ENCODE assay signal across 8 cellular contexts in the genomic region with DNA sequence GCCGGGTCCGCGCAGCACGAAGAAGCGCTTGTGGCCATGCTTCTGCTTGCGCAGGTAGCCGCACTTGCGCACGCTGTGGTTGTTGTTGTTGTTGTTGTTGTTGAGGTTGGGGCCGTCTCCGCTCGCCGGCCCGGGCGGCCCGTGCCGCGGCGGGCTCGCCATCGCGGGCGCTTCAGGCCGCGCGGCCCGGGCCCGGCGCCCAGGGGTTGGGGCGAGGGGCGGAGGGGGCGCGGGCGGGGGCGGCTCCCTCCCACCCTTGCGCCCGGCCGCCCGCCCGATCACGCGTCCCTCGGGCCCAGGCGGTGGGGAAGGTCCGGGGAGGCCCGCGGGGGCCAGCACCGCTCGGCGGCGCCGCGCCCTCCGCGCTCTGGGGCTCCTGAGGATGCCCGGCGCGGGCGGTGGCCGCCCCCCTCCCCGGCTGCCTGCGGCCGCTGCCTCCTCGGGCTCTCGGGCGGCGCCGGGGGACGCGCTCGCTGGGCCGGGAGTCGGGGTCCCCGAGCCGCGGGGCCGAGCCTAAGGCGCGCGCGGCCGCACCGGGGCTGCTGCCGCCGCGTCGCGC. TPM values are rescaled to one million over a fixed set of nuclear protein-coding genes. Genes with fewer than 3 reads are reported as not detected.
DNase-seq lines count a peak whose midpoint lies in the region; ATAC-seq and TF ChIP-seq lines count a peak whose summit lies in the region.

No MANE protein-coding gene starts in this region.

- peak overlapping the region; percentile 90 to 98 for H3K23ac ChIP-seq in mesenchymal stem cell (ENCODE audit: low read length in 2 of 2)

- peak overlapping the region; percentile 88 for H4K8ac ChIP-seq in mesenchymal stem cell (ENCODE audit: low read length)

- H3K4ac ChIP-seq in mesenchymal stem cell (ENCODE audit: low read depth in 1 of 2, low read length in 2 of 2) = peak overlapping the region in 1 of 2 experiments; percentile 6

- no peaks in the 10 kb centered on the region for H3K27me3 ChIP-seq in brain microvascular endothelial cell (replicated peaks)
- H3K27me3 ChIP-seq in mesenchymal stem cell (ENCODE audit: control insufficient read depth in 1 of 2, insufficient read depth in 1 of 2, low read length in 2 of 2) = no peaks in the 10 kb centered on the region
- no peaks in the 10 kb centered on the region for H3K27me3 ChIP-seq in upper lobe of right lung

- TF ChIP-seq CTCF in AG10803 (conservative IDR thresholded peaks at IDR 0.05; ENCODE audit: low read length) = no peak
- TF ChIP-seq CTCF in brain microvascular endothelial cell (IDR thresholded peaks at IDR 0.05; ENCODE audit: low read depth, low read length, missing control alignments) = no peak
- TF ChIP-seq CTCF in upper lobe of right lung (IDR thresholded peaks at IDR 0.05) = no peak

- H3K4me1 ChIP-seq in mesenchymal stem cell (ENCODE audit: control insufficient read depth, insufficient read depth, low read depth, low read length) (peaks cover 34% of the 10 kb centered on the region), upper lobe of right lung (peaks cover 22% of the 10 kb centered on the region)

- H3K9me3 ChIP-seq in mesenchymal stem cell (ENCODE audit: control insufficient read depth, low read length) = no peaks in the 10 kb centered on the region
- H3K9me3 ChIP-seq in upper lobe of right lung = no peaks in the 10 kb centered on the region

- WGBS in mesenchymal stem cell = 3% methylated on average over 13 of the region's 88 CpGs

- peak overlapping the region; percentile 84 to 89 for H3K18ac ChIP-seq in mesenchymal stem cell (ENCODE audit: low read depth in 1 of 2, low read length in 2 of 2)

- H2AFZ ChIP-seq in mesenchymal stem cell (ENCODE audit: low read depth, low read length) = peak overlapping the region; percentile 66

- CTCF ChIA-PET in HEK293T (lab: Yijun Ruan, JAX) = no interaction called here

- H3K36me3 ChIP-seq in brain microvascular endothelial cell (replicated peaks) (peaks cover 17% of the 10 kb centered on the region), mesenchymal stem cell (ENCODE audit: control insufficient read depth in 1 of 2, insufficient read depth in 2 of 2, low read depth in 1 of 2, low read length in 2 of 2) (peaks cover 8 to 35% of the 10 kb centered on the region in 2 experiments), upper lobe of right lung (peaks cover 30% of the 10 kb centered on the region)

- H2BK15ac ChIP-seq in mesenchymal stem cell (ENCODE audit: low read depth, poor library complexity, severe bottlenecking) = no peak overlapping the region

- no peak overlapping the region for H2AK5ac ChIP-seq in mesenchymal stem cell (ENCODE audit: low read length, severe bottlenecking)

- peak overlapping the region in 1 of 2 experiments; percentile 57 for H3K14ac ChIP-seq in mesenchymal stem cell (ENCODE audit: low read length in 2 of 2)

- H3K4me3 ChIP-seq in AG10803 (ENCODE audit: low read length) = peak overlapping the region; percentile 74
- peak overlapping the region; percentile 61 for H3K4me3 ChIP-seq in brain microvascular endothelial cell (ENCODE audit: low read depth, low read length)
- H3K4me3 ChIP-seq in mesenchymal stem cell (ENCODE audit: insufficient read depth in 1 of 2, low read depth in 1 of 2, low read length in 2 of 2) = peak overlapping the region; percentile 76 to 79
- H3K4me3 ChIP-seq in upper lobe of right lung = peak overlapping the region; percentile 69

- H2BK5ac ChIP-seq in mesenchymal stem cell (ENCODE audit: low read depth, low read length, poor library complexity, severe bottlenecking) = peak overlapping the region; percentile 75

- H3K9ac ChIP-seq in mesenchymal stem cell (ENCODE audit: low read length) = peak overlapping the region; percentile 71

- H3K27ac ChIP-seq in brain microvascular endothelial cell (peak overlapping the region; percentile 78), mesenchymal stem cell (ENCODE audit: low read length, poor library complexity, severe bottlenecking) (no peak overlapping the region), upper lobe of right lung (peak overlapping the region; percentile 82)

- intact Hi-C loops in upper lobe of right lung (cut with DNase I) = no loop called here

- POLR2A ChIA-PET in HEK293T (lab: Yijun Ruan, JAX) = no interaction called here

- H3K79me1 ChIP-seq in mesenchymal stem cell (replicated peaks; ENCODE audit: low read length, poor library complexity, severe bottlenecking) = peaks cover 23% of the 10 kb centered on the region

- H3K4me2 ChIP-seq in mesenchymal stem cell (ENCODE audit: low read length, poor library complexity, severe bottlenecking) = peak overlapping the region; percentile 92

- in situ Hi-C loops in brain microvascular endothelial cell (cut with HindIII; ENCODE audit: low pct_ligation_motif_present, low sequenced_read_pairs) = loop anchor here (25.0 kb wide), 1 partner anchor 326 kb away; no protein-coding TSS in a partner anchor

- H2BK12ac ChIP-seq in mesenchymal stem cell (ENCODE audit: low read length in 2 of 2) = peak overlapping the region in 1 of 2 experiments; percentile 85

- H4K91ac ChIP-seq in mesenchymal stem cell (ENCODE audit: low read length) = peak overlapping the region; percentile 61

- no peak for DNase-seq in AG10803 (ENCODE audit: low read depth)
- DNase-seq in brain microvascular endothelial cell = no peak
- DNase-seq in mesenchymal stem cell = no peak
- no peak for DNase-seq in upper lobe of right lung
- DNase-seq in HEK293T (ENCODE audit: extremely low spot score) = no peak

- H2BK120ac ChIP-seq in mesenchymal stem cell (ENCODE audit: low read depth, low read length) = peak overlapping the region; percentile 61

- ATAC-seq in GM19023 (IDR thresholded peaks at IDR 0.05; ENCODE audit: unreplicated experiment) = peak; percentile 11
- peak; percentile 7 for ATAC-seq in HG03460 (IDR thresholded peaks at IDR 0.05; ENCODE audit: unreplicated experiment)
- ATAC-seq in upper lobe of right lung = no peak
- no peak for ATAC-seq in HG02885 (IDR thresholded peaks at IDR 0.05; ENCODE audit: poor library complexity, unreplicated experiment)

TF ChIP-seq in HEK293T, 16 proteins besides CTCF, POLR2A, EP300 and RAD21:
- no peak for TF ChIP-seq FOXM1 (IDR thresholded peaks at IDR 0.05; ENCODE audit: borderline replicate concordance)
- no peak for TF ChIP-seq BHLHE40 (IDR thresholded peaks at IDR 0.05; ENCODE audit: borderline replicate concordance)
- TF ChIP-seq FOXA1 (IDR thresholded peaks at IDR 0.05) = no peak
- TF ChIP-seq FOXK2 (IDR thresholded peaks at IDR 0.05) = no peak
- no peak for TF ChIP-seq TARDBP (IDR thresholded peaks at IDR 0.05)
- TF ChIP-seq CTBP1 (IDR thresholded peaks at IDR 0.05; ENCODE audit: borderline replicate concordance) = no peak
- TF ChIP-seq HDGF (IDR thresholded peaks at IDR 0.05; ENCODE audit: borderline replicate concordance) = no peak
- no peak for TF ChIP-seq ELF4 (IDR thresholded peaks at IDR 0.05)

RNA-seq across cellular contexts. Expression of a gene that starts 0.4 kb away (rescaled TPM):
- polyA plus RNA-seq in mesenchymal stem cell (2013, experiment 1 of 2) = 3.5 TPM
- polyA plus RNA-seq in mesenchymal stem cell (2013, experiment 2 of 2) = 3.5 TPM
- 43.8 TPM for total RNA-seq in upper lobe of right lung

Comparison
In these comparisons a context has a peak if more than half of its experiments do, and no peak if none do; other contexts are left out.
1. ATAC-seq: peak in GM19023 (single experiment) and HG03460 (single experiment); none in upper lobe of right lung (single experiment) and HG02885 (single experiment).
2. Peak in every context shown above with its lines, with median percentiles within 50 percentile points of each other: H3K4me3 ChIP-seq.